ENCODE assay signal across 10 cellular contexts in genomic region chr11:15745266-15745665, GRCh38.
"Had no signal": no experiment of that assay in that cellular context is flagged by ENCODE, and none has a peak within 500 bp of the region (broad histone marks: within the 10 kb centered on the region; RNA-seq: fewer than 3 reads in every experiment).

No MANE protein-coding gene starts in this region.

- FAIRE-seq: keratinocyte, pancreas had no signal

- DNase-seq: activated naive CD4-positive, alpha-beta T cell treated with anti-CD3 and anti-CD28 coated beads, Interleukin-2, amount 50 U/mL, for 16 hours; adrenal gland; left ventricle myocardium superior; pancreas; stimulated activated CD4-positive, alpha-beta T cell treated with anti-CD3 and anti-CD28 coated beads, Interleukin-2, amount 100 ng/mL, for 48 hours; stimulated activated naive CD8-positive, alpha-beta T cell treated with anti-CD3 and anti-CD28 coated beads, Interleukin-15, Interleukin-2, amounts not matched to agents 100 U/mL and 50 U/mL, for 24 hours; testis had no signal

- H3K27me3 ChIP-seq: adrenal gland, gastroesophageal sphincter, neural progenitor cell, pancreas, testis had no signal

- H2AFZ ChIP-seq: neural progenitor cell had no signal

- H3K4me3 ChIP-seq: adrenal gland, gastroesophageal sphincter, neural progenitor cell, pancreas, testis had no signal

- H3K4me1 ChIP-seq: gastroesophageal sphincter, pancreas, testis had no signal

- H3K36me3 ChIP-seq: adrenal gland, gastroesophageal sphincter, neural progenitor cell, pancreas had no signal

- H3K4me2 ChIP-seq: neural progenitor cell had no signal

- ATAC-seq: gastroesophageal sphincter; left ventricle myocardium superior; pancreas; stimulated activated naive CD8-positive, alpha-beta T cell treated with anti-CD3 and anti-CD28 coated beads, Interleukin-15, Interleukin-2, amounts not matched to agents 100 U/mL and 50 U/mL, for 24 hours had no signal

- H3K9ac ChIP-seq: neural progenitor cell had no signal

- H3K9me3 ChIP-seq: adrenal gland, gastroesophageal sphincter, pancreas, testis had no signal

- H3K27ac ChIP-seq: adrenal gland, gastroesophageal sphincter, neural progenitor cell, pancreas, testis had no signal
